In the genomic region with DNA sequence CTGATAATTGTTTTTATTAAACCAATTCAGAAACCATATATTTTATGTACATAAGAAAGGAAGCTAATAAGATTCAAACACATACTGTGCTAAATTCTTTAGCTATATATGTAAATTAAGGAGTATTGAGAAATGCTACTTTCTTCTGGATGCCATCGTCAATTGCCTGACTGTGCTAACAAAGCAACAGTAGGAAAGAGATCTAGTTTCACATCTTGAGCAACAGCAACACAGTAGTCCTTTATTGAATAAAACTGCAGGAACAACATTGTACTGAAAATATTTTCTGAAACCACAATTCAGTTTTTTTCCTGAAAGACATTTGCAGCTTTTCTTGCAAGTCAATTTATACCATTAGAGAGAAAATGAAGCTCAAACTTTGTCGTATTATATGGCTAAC, we compare ENCODE assay signal across 15 cellular contexts.
DNase-seq lines count a peak whose midpoint lies in the region; ATAC-seq and TF ChIP-seq lines count a peak whose summit lies in the region.
"Had no signal": no experiment of that assay in that cellular context is flagged by ENCODE, and none has a peak within 500 bp of the region (broad histone marks: within the 10 kb centered on the region; RNA-seq: fewer than 3 reads in every experiment).

No MANE protein-coding gene starts in this region.

- no peak overlapping the region for H3K27ac ChIP-seq in RWPE1
- H3K27ac ChIP-seq: C4-2B had no signal

- in situ Hi-C loops in KBM-7 (cut with MboI; ENCODE audit: low pct_unique_long_range_greater_than_20kb, low sequenced_read_pairs): no loop called here

- no peak overlapping the region for H3K4me3 ChIP-seq in fibroblast of villous mesenchyme (ENCODE audit: low read depth, low read length)

- POLR2A ChIA-PET in WTC11 (lab: Charles Lee): no interaction called here
- POLR2A ChIA-PET in activated CD8-positive, alpha-beta T cell treated with anti-CD3 and anti-CD28 coated beads for 36 hours (lab: Charles Lee): no interaction called here
- POLR2A ChIA-PET in RWPE1 (lab: Yijun Ruan, JAX; ENCODE audit: low non-redundant PET): no interaction called here

- peaks cover 3% of the 10 kb centered on the region; the same call in 1 of the 2 replicates for H3K9me3 Mint-ChIP-seq in WTC11
- peaks cover 2% of the 10 kb centered on the region for H3K9me3 Mint-ChIP-seq in activated CD8-positive, alpha-beta T cell treated with anti-CD3 and anti-CD28 coated beads for 36 hours

- CTCF ChIA-PET in WTC11 (lab: Charles Lee): no interaction called here
- CTCF ChIA-PET in activated CD8-positive, alpha-beta T cell treated with anti-CD3 and anti-CD28 coated beads for 36 hours (lab: Charles Lee): no interaction called here
- CTCF ChIA-PET in RWPE1 (lab: Yijun Ruan, JAX): no interaction called here

- H3K36me3 Mint-ChIP-seq in WTC11: 0 out of 2 replicates have a peak, but pooled peaks cover 2% of the 10 kb centered on the region
- no peaks in the 10 kb centered on the region for H3K36me3 Mint-ChIP-seq in activated CD8-positive, alpha-beta T cell treated with anti-CD3 and anti-CD28 coated beads for 36 hours (ENCODE audit: low read depth)

- DNase-seq in SIG-M5 treated with dmso at 0.1 percent for 504 hours (lab: John Stamatoyannopoulos, UW; ENCODE audit: unreplicated experiment) (peak; percentile 48), SIG-M5 (lab: John Stamatoyannopoulos, UW) (no peak), WTC11 (ENCODE audit: low spot score) (no peak), fibroblast of villous mesenchyme (ENCODE audit: low read depth) (peak; percentile 0), NCI-H345 (lab: John Stamatoyannopoulos, UW) (no peak), RWPE1 (ENCODE audit: low spot score) (no peak), KBM-7 (no peak)
- DNase-seq in activated CD8-positive, alpha-beta T cell treated with anti-CD3 and anti-CD28 coated beads for 36 hours: no peak
- DNase-seq: COR-L47, DMS53, NCI-H187 treated with DMSO at 0.1 percent for 48 hours, NCI-H524, SK-N-SH, T-helper 1 cell had no signal

- no peaks in the 10 kb centered on the region for H3K27me3 Mint-ChIP-seq in WTC11 (ENCODE audit: low read depth)
- H3K27me3 Mint-ChIP-seq in activated CD8-positive, alpha-beta T cell treated with anti-CD3 and anti-CD28 coated beads for 36 hours: no peaks in the 10 kb centered on the region

- H3K27ac Mint-ChIP-seq in WTC11: 0 out of 2 replicates have a peak overlapping the region, but pooled peaks have one; percentile 53
- no peak overlapping the region for H3K27ac Mint-ChIP-seq in activated CD8-positive, alpha-beta T cell treated with anti-CD3 and anti-CD28 coated beads for 36 hours

- TF ChIP-seq CTCF in WTC11 (IDR thresholded peaks at IDR 0.05) (no peak), fibroblast of villous mesenchyme (IDR thresholded peaks at IDR 0.05; ENCODE audit: insufficient read depth, low read depth, low read length) (no peak), RWPE1 (conservative IDR thresholded peaks at IDR 0.05; ENCODE audit: low read depth) (no peak)
- no peak for TF ChIP-seq CTCF in activated CD8-positive, alpha-beta T cell treated with anti-CD3 and anti-CD28 coated beads for 36 hours (IDR thresholded peaks at IDR 0.05)

- intact Hi-C loops in activated CD8-positive, alpha-beta T cell treated with anti-CD3 and anti-CD28 coated beads for 36 hours (cut with micrococcal nuclease): no loop called here

- peaks cover 9% of the 10 kb centered on the region for H3K4me1 Mint-ChIP-seq in WTC11
- H3K4me1 Mint-ChIP-seq in activated CD8-positive, alpha-beta T cell treated with anti-CD3 and anti-CD28 coated beads for 36 hours (ENCODE audit: low read depth): no peaks in the 10 kb centered on the region

- peak; percentile 46; the same call in 1 of the 2 replicates for ATAC-seq in WTC11
- no peak for ATAC-seq in activated CD8-positive, alpha-beta T cell treated with anti-CD3 and anti-CD28 coated beads for 36 hours

- H3K4me3 Mint-ChIP-seq in WTC11: no peak overlapping the region
- no peak overlapping the region for H3K4me3 Mint-ChIP-seq in activated CD8-positive, alpha-beta T cell treated with anti-CD3 and anti-CD28 coated beads for 36 hours

TF ChIP-seq in WTC11, 78 proteins besides CTCF, POLR2A, EP300 and RAD21:
- TF ChIP-seq HMGA2 (CRISPR knock-in tag; IDR thresholded peaks at IDR 0.05): no peak
- no peak for TF ChIP-seq TEAD1 (CRISPR knock-in tag; IDR thresholded peaks at IDR 0.05)
- no peak for TF ChIP-seq SMAD3 (CRISPR knock-in tag; IDR thresholded peaks at IDR 0.05; ENCODE audit: borderline replicate concordance)

Comparison
In these comparisons a context has a peak if more than half of its experiments do, and no peak if none do; other contexts are left out.
1. DNase-seq: peak in SIG-M5 treated with dmso at 0.1 percent for 504 hours (single experiment) and fibroblast of villous mesenchyme (single experiment); none in SIG-M5 (single experiment), WTC11 (single experiment), NCI-H345 (single experiment), activated CD8-positive, alpha-beta T cell treated with anti-CD3 and anti-CD28 coated beads for 36 hours (single experiment), RWPE1 (single experiment) and KBM-7 (single experiment).